10 cellular contexts compared by ENCODE assay signal in genomic region chr7:27099224-27099838, GRCh38. TPM values are rescaled to one million over a fixed set of nuclear protein-coding genes. Genes with fewer than 3 reads are reported as not detected.
DNase-seq lines count a peak whose midpoint lies in the region; TF ChIP-seq lines count a peak whose summit lies in the region.
"Had no signal": no experiment of that assay in that cellular context is flagged by ENCODE, and none has a peak within 500 bp of the region (broad histone marks: within the 10 kb centered on the region; RNA-seq: fewer than 3 reads in every experiment).

No MANE protein-coding gene starts in this region.

- peak overlapping the region; percentile 94 for H3K4me3 ChIP-seq in adipocyte (ENCODE audit: low read length)
- peak overlapping the region; percentile 96 to 97 for H3K4me3 ChIP-seq in stomach smooth muscle (ENCODE audit: low read length in 2 of 2)
- H3K4me3 ChIP-seq in testis, result no peak overlapping the region

- no peaks in the 10 kb centered on the region for H3K36me3 ChIP-seq in adipocyte (ENCODE audit: control insufficient read depth, insufficient read depth, low read length, severe bottlenecking)
- no peaks in the 10 kb centered on the region for H3K36me3 ChIP-seq in stomach smooth muscle (ENCODE audit: control insufficient read depth in 2 of 2, insufficient read depth in 2 of 2, low read length in 2 of 2)
- no peaks in the 10 kb centered on the region for H3K36me3 ChIP-seq in testis (ENCODE audit: low read depth, missing control alignments)

- H3K9ac ChIP-seq in adipocyte (ENCODE audit: low read length) (peak overlapping the region; percentile 97), stomach smooth muscle (ENCODE audit: low read length in 2 of 2) (peak overlapping the region; percentile 92 to 94)

- H3K27ac ChIP-seq in stomach smooth muscle (ENCODE audit: low read length) (peak overlapping the region; percentile 97), testis (no peak overlapping the region)

- H3K4me3 Mint-ChIP-seq in glutamatergic neuron (ENCODE audit: unreplicated experiment), result peak overlapping the region; percentile 74

- TF ChIP-seq CTCF in glutamatergic neuron (IDR thresholded peaks at IDR 0.05; ENCODE audit: partially characterized antibody, unreplicated experiment), result no peak
- TF ChIP-seq CTCF in testis (IDR thresholded peaks at IDR 0.05), result no peak

- DNase-seq in adipocyte (ENCODE audit: low read depth) (no peak), glutamatergic neuron (no peak), testis (no peak), anterior cingulate cortex (lab: John Stamatoyannopoulos, UW) (no peak), GM03348 (ENCODE audit: low spot score) (no peak)
- DNase-seq: foreskin fibroblast, Karpas-422, T1000 had no signal

- H3K4me1 Mint-ChIP-seq in glutamatergic neuron (ENCODE audit: low read depth, unreplicated experiment), result peaks cover 14% of the 10 kb centered on the region

- peak overlapping the region; percentile 14 for H3K27ac Mint-ChIP-seq in glutamatergic neuron (ENCODE audit: unreplicated experiment)

- peaks cover 69% of the 10 kb centered on the region for H3K27me3 Mint-ChIP-seq in glutamatergic neuron (ENCODE audit: unreplicated experiment)

- H3K4me1 ChIP-seq in adipocyte (ENCODE audit: control insufficient read depth, insufficient read depth, low read length) (peaks cover 54% of the 10 kb centered on the region), stomach smooth muscle (ENCODE audit: control insufficient read depth, insufficient read depth, low read length) (peaks cover 30% of the 10 kb centered on the region), testis (no peaks in the 10 kb centered on the region)

- intact Hi-C loops in testis (cut with DNase I; ENCODE audit: low total_unique reads), result no loop called here

- peaks cover 36% of the 10 kb centered on the region for H3K9me3 Mint-ChIP-seq in glutamatergic neuron (ENCODE audit: unreplicated experiment)

- TF ChIP-seq POLR2A in testis (IDR thresholded peaks at IDR 0.05), result no peak

- H3K9me3 ChIP-seq in adipocyte (ENCODE audit: control insufficient read depth, low read length) (no peaks in the 10 kb centered on the region), stomach smooth muscle (ENCODE audit: control insufficient read depth in 2 of 2, low read length in 2 of 2) (no peaks in the 10 kb centered on the region), testis (no peaks in the 10 kb centered on the region)

- H3K27me3 ChIP-seq in adipocyte (replicated peaks; ENCODE audit: control insufficient read depth, insufficient read depth, low read length) (no peaks in the 10 kb centered on the region), stomach smooth muscle (ENCODE audit: control insufficient read depth in 1 of 2, insufficient read depth in 2 of 2, low read length in 2 of 2) (no peaks in the 10 kb centered on the region), testis (no peaks in the 10 kb centered on the region)

- H3K36me3 Mint-ChIP-seq in glutamatergic neuron (ENCODE audit: unreplicated experiment), result peaks cover 4% of the 10 kb centered on the region

- 22 to 27% methylated on average over 9 of the region's 9 CpGs for WGBS in testis, 2 donors

RNA-seq across cellular contexts. Expression of gene HOXA2, which starts 3.2 kb away (rescaled TPM):
- total RNA-seq in glutamatergic neuron (ENCODE audit: unreplicated experiment) (not detected), testis (under 1 TPM in 1 of 2 donors, not detected in 1; 0.31 TPM)
- 0.32 TPM for polyA plus RNA-seq in testis (ENCODE audit: insufficient read depth, low read depth, low replicate concordance)
- polyA plus RNA-seq: neural cell had no signal

RNA-seq across cellular contexts. Expression of gene HOXA1, which starts 3.5 kb away (rescaled TPM):
- total RNA-seq in glutamatergic neuron (ENCODE audit: unreplicated experiment), result not detected
- total RNA-seq in testis, result under 1 TPM; 0.37 to 0.79 TPM
- polyA plus RNA-seq in testis (ENCODE audit: insufficient read depth, low read depth, low replicate concordance), result 0.16 TPM
- polyA plus RNA-seq: neural cell had no signal

RNA-seq across cellular contexts. Expression of gene HOXA4, which starts 31.2 kb away (rescaled TPM):
- total RNA-seq in glutamatergic neuron (ENCODE audit: unreplicated experiment), result not detected
- 1 to 10 TPM; 1.7 to 3.4 TPM for total RNA-seq in testis
- polyA plus RNA-seq in testis (ENCODE audit: insufficient read depth, low read depth, low replicate concordance), result 3.3 TPM
- polyA plus RNA-seq: neural cell had no signal

RNA-seq across cellular contexts. Expression of gene HOXA5, which starts 44.1 kb away (rescaled TPM):
- total RNA-seq in glutamatergic neuron (ENCODE audit: unreplicated experiment), result not detected
- total RNA-seq in testis, result under 1 TPM in 1 of 2 donors, not detected in 1; 0.63 TPM
- polyA plus RNA-seq in testis (ENCODE audit: insufficient read depth, low read depth, low replicate concordance), result 7.6 TPM
- polyA plus RNA-seq: neural cell had no signal

RNA-seq across cellular contexts. Expression of gene HOXA6, which starts 48.2 kb away (rescaled TPM):
- total RNA-seq in glutamatergic neuron (ENCODE audit: unreplicated experiment) (not detected), testis (not detected)
- polyA plus RNA-seq in testis (ENCODE audit: insufficient read depth, low read depth, low replicate concordance), result 0.37 TPM
- polyA plus RNA-seq: neural cell had no signal

Comparison
In these comparisons a context has a peak if more than half of its experiments do, and no peak if none do; other contexts are left out.
1. H3K4me3 ChIP-seq: peak in adipocyte (single experiment) and stomach smooth muscle (2 of 2); none in testis (0 of 2).